In the genomic region with DNA sequence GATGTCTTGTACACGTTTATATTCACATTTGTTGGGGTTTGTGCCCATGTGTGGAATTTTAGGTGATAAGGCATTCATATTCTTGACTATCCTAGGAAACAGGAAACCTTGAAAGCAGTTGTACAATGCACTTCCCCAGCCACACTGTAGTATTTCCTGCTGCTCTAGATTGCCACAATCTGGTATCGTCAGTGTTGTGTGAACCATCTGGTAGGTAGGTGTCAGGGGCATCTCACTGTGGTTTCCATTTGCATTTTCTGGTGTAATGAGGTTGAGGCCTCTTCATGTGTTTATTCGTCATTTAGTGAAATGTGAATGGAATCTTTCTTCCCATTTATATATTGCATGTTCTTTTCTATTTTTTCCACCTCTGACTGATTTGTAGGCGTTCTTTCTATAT, we compare ENCODE assay signal across 30 cellular contexts.
"Had no signal": no experiment of that assay in that cellular context is flagged by ENCODE, and none has a peak within 500 bp of the region (broad histone marks: within the 10 kb centered on the region; RNA-seq: fewer than 3 reads in every experiment).

No MANE protein-coding gene starts in this region.

- ATAC-seq: foreskin keratinocyte, gastrocnemius medialis, heart left ventricle had no signal

- H3K4me1 ChIP-seq: foreskin keratinocyte, gastrocnemius medialis had no signal

- H3K27ac ChIP-seq: brain microvascular endothelial cell, coronary artery, dorsolateral prefrontal cortex, esophagus muscularis mucosa, foreskin keratinocyte, gastrocnemius medialis had no signal

- H3K4me3 Mint-ChIP-seq: activated naive CD8-positive, alpha-beta T cell; activated T-cell treated with anti-CD3 and anti-CD28 coated beads, Interleukin-2, amount 50 U/mL, for 24 hours; activated T-cell treated with anti-CD3 and anti-CD28 coated beads, Interleukin-2, amount 50 U/mL, for 72 hours; central memory CD8-positive, alpha-beta T cell; dendritic cell treated with granulocyte-macrophage colony-stimulating factor and Interleukin-4, amounts not matched to agents 40 ng/mL and 50 ng/mL, for 4 days; endodermal cell had no signal

- H3K27me3 ChIP-seq: brain microvascular endothelial cell, dorsolateral prefrontal cortex, esophagus muscularis mucosa, foreskin keratinocyte, gastrocnemius medialis, heart left ventricle had no signal

- H3K9me3 Mint-ChIP-seq: central memory CD8-positive, alpha-beta T cell had no signal

- H3K27ac Mint-ChIP-seq: activated naive CD8-positive, alpha-beta T cell; activated T-cell treated with anti-CD3 and anti-CD28 coated beads, Interleukin-2, amount 50 U/mL, for 24 hours; activated T-cell treated with anti-CD3 and anti-CD28 coated beads, Interleukin-2, amount 50 U/mL, for 72 hours; dendritic cell treated with granulocyte-macrophage colony-stimulating factor and Interleukin-4, amounts not matched to agents 40 ng/mL and 50 ng/mL, for 4 days; endodermal cell had no signal

- DNase-seq: activated CD4-positive, alpha-beta T cell treated with anti-CD3 and anti-CD28 coated beads for 4 hours; activated CD4-positive, alpha-beta T cell treated with anti-CD3 and anti-CD28 coated beads, Interleukin-2, amount 50 U/mL, for 1 hour; activated CD4-positive, alpha-beta T cell treated with anti-CD3 and anti-CD28 coated beads, Interleukin-2, amount 50 U/mL, for 48 hours; activated CD4-positive, CD25-positive, alpha-beta regulatory T cell; activated CD4-positive, CD25-positive, alpha-beta regulatory T cell treated with anti-CD3 and anti-CD28 coated beads, Interleukin-2, amount 50 U/mL, for 72 hours; activated CD8-positive, alpha-beta memory T cell treated with anti-CD3 and anti-CD28 coated beads, Interleukin-2, amount 50 U/mL, for 48 hours; activated effector memory CD4-positive, alpha-beta T cell treated with Interleukin-2 at 50 U/mL for 16 hours; activated gamma-delta T cell treated with Interleukin-2 at 50 U/mL for 16 hours; activated naive CD4-positive, alpha-beta T cell treated with anti-CD3 and anti-CD28 coated beads, Interleukin-2, amount 50 U/mL, for 16 hours; activated naive CD4-positive, alpha-beta T cell treated with Interleukin-2 at 50 U/mL for 16 hours; activated T-cell treated with anti-CD3 and anti-CD28 coated beads for 4 hours; activated T-cell treated with anti-CD3 and anti-CD28 coated beads, Interleukin-2, amount 50 U/mL, for 24 hours; activated T-cell treated with anti-CD3 and anti-CD28 coated beads, Interleukin-2, amount 50 U/mL, for 72 hours; amniotic stem cell; anterior cingulate cortex; brain microvascular endothelial cell; dorsolateral prefrontal cortex; effector memory CD4-positive, alpha-beta T cell; endodermal cell; erythroblast; foreskin keratinocyte; gastrocnemius medialis; glutamatergic neuron; heart left ventricle; T-helper 2 cell had no signal

- H3K4me1 Mint-ChIP-seq: central memory CD8-positive, alpha-beta T cell; endodermal cell had no signal

- H3K36me3 ChIP-seq: brain microvascular endothelial cell, esophagus muscularis mucosa, gastrocnemius medialis, heart left ventricle had no signal

- H3K27me3 Mint-ChIP-seq: activated naive CD8-positive, alpha-beta T cell; activated T-cell treated with anti-CD3 and anti-CD28 coated beads, Interleukin-2, amount 50 U/mL, for 24 hours; central memory CD8-positive, alpha-beta T cell; dendritic cell treated with granulocyte-macrophage colony-stimulating factor and Interleukin-4, amounts not matched to agents 40 ng/mL and 50 ng/mL, for 4 days had no signal

- H3K4me3 ChIP-seq: coronary artery, dorsolateral prefrontal cortex, esophagus muscularis mucosa, gastrocnemius medialis, heart left ventricle had no signal
